Comparison of ENCODE assay signal across 14 cellular contexts in genomic region chr7:72152171-72153131, GRCh38.
DNase-seq lines count a peak whose midpoint lies in the region; ATAC-seq and TF ChIP-seq lines count a peak whose summit lies in the region.
"Had no signal": no experiment of that assay in that cellular context is flagged by ENCODE, and none has a peak within 500 bp of the region (broad histone marks: within the 10 kb centered on the region; RNA-seq: fewer than 3 reads in every experiment).

No MANE protein-coding gene starts in this region.

- H3K27me3 ChIP-seq in layer of hippocampus (ENCODE audit: control insufficient read depth, insufficient read depth, low read length), result no peaks in the 10 kb centered on the region
- no peaks in the 10 kb centered on the region for H3K27me3 ChIP-seq in sigmoid colon
- H3K27me3 ChIP-seq: adrenal gland, transverse colon had no signal

- H3K27ac ChIP-seq in angular gyrus (ENCODE audit: low read depth, low read length), result peak overlapping the region; percentile 100
- peak overlapping the region; percentile 100 for H3K27ac ChIP-seq in layer of hippocampus (ENCODE audit: low read depth, low read length)
- H3K27ac ChIP-seq in sigmoid colon, result peak overlapping the region in 3 of 4 donors; percentile 13 to 32 (median 21)

- TF ChIP-seq EP300 in sigmoid colon (IDR thresholded peaks at IDR 0.05), result no peak

- H3K4me3 ChIP-seq in sigmoid colon, result no peak overlapping the region
- H3K4me3 ChIP-seq: adrenal gland, transverse colon had no signal

- no peak for TF ChIP-seq POLR2A in sigmoid colon (IDR thresholded peaks at IDR 0.05)

- H3K4me1 ChIP-seq in sigmoid colon, result no peaks in the 10 kb centered on the region
- H3K4me1 ChIP-seq: transverse colon had no signal

- WGBS in sigmoid colon, 2 donors, result 54% methylated on average over 7 of the region's 7 CpGs

- TF ChIP-seq CTCF in sigmoid colon (IDR thresholded peaks at IDR 0.05), result no peak

- DNase-seq in ELF-1 (ENCODE audit: low read depth, low spot score) (peak; percentile 27), sigmoid colon (no peak), NCI-H2081 treated with DMSO at 0.1 percent for 48 hours (lab: John Stamatoyannopoulos, UW) (no peak), NCI-H1048 (lab: John Stamatoyannopoulos, UW) (no peak)
- no peak for DNase-seq in activated CD4-positive, alpha-beta T cell treated with anti-CD3 and anti-CD28 coated beads for 1 hour
- DNase-seq: dermis blood vessel endothelial cell; GF-D8; NCI-H526 treated with DMSO at 0.1 percent for 48 hours; stimulated activated CD4-positive, alpha-beta T cell treated with anti-CD3 and anti-CD28 coated beads, Interleukin-12 subunit alpha, Interleukin-12 subunit beta, amount 100 ng/mL, for 4 hours; transverse colon had no signal

- H3K36me3 ChIP-seq in sigmoid colon, result no peaks in the 10 kb centered on the region
- H3K36me3 ChIP-seq: adrenal gland, transverse colon had no signal

- no peak for ATAC-seq in HG03175 (IDR thresholded peaks at IDR 0.05; ENCODE audit: unreplicated experiment)

- intact Hi-C loops in sigmoid colon (cut with DNase I), result no loop called here

- H3K9me3 ChIP-seq in sigmoid colon, result peaks cover 0 to 5% (median 0%) of the 10 kb centered on the region in 4 donors
- H3K9me3 ChIP-seq: adrenal gland, transverse colon had no signal

Comparison
In these comparisons a context has a peak if more than half of its experiments do, and no peak if none do; other contexts are left out.
1. H3K27ac ChIP-seq: peak in every context shown above with its lines; median percentile 100 in angular gyrus; 100 in layer of hippocampus; 21 in sigmoid colon.